Comparison of ENCODE assay signal across 2 cellular contexts in genomic region chr3:38453914-38454178, GRCh38.
TF ChIP-seq lines count a peak whose summit lies in the region.

No MANE protein-coding gene starts in this region.

TF ChIP-seq in HCT116, 20 proteins besides CTCF, POLR2A, EP300 and RAD21 (continued from another document):
- TF ChIP-seq SRF (IDR thresholded peaks at IDR 0.05; ENCODE audit: low read depth) (no peak), YY1 (IDR thresholded peaks at IDR 0.05; ENCODE audit: extremely low read depth, insufficient replicate concordance, low read depth, low read length) (no peak), EZH2phosphoT487 (IDR thresholded peaks at IDR 0.05; ENCODE audit: borderline replicate concordance) (no peak)

TF ChIP-seq in WTC11, 78 proteins besides CTCF, POLR2A, EP300 and RAD21 (continued from another document):
- TF ChIP-seq PRRX2 (CRISPR knock-in tag; IDR thresholded peaks at IDR 0.05) = 0 out of 2 replicates have a peak, but pooled peaks have one; percentile 28
- TF ChIP-seq MAX (CRISPR knock-in tag; IDR thresholded peaks at IDR 0.05) = no peak
- TF ChIP-seq ZNF671 (CRISPR knock-in tag; IDR thresholded peaks at IDR 0.05) = no peak
